In the genomic region with DNA sequence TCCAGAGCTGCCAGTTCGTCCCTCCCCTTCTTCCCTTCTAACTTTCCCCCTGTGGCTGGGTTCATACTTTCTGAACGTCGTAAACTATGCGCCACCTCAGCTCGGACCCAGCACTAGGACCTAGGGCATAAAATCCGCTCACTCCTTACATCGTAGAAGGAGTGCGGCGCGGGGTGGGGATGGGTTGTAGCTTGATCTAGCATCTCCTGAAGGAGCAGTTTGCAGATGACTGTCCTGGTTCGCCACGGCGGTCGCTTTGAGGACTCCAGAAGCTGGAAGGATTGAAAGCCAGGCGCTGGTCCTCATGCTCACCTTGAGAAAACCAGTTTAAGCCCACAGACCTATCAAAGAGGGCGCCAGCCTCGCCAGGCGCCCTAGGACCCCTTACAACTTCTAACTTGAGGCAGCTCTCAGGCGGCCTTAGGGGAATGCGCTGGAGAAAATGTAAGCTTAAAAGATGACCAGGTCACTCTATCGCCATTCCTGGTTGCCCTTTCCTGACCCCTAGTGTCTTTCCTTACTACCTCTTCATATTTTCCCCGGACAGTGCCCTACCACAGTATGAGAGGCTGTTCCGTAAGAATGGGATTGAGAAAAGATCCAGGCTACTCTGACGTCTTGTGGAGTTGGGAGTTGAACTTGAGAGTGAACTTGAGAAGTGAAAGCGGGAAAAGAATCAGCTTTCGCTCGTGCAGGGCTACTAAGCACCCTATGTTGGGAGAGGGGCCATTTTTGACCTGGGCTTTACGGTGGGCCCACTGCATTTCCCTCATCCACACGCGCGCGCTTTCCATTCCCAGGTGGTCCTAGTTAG, we compare ENCODE assay signal across 8 cellular contexts. TPM values are rescaled to one million over a fixed set of nuclear protein-coding genes. Genes with fewer than 3 reads are reported as not detected.
DNase-seq lines count a peak whose midpoint lies in the region; ATAC-seq and TF ChIP-seq lines count a peak whose summit lies in the region.

No MANE protein-coding gene starts in this region.

- peak overlapping the region; percentile 73 for H3K4me3 Mint-ChIP-seq in activated naive CD8-positive, alpha-beta T cell
- no peak overlapping the region for H3K4me3 Mint-ChIP-seq in activated naive CD8-positive, alpha-beta T cell treated with anti-CD3 and anti-CD28 coated beads, Interleukin-2, amount 50 U/mL, for 24 hours
- peak overlapping the region; percentile 88 for H3K4me3 Mint-ChIP-seq in type B pancreatic cell

- H3K4me3 ChIP-seq in muscle layer of colon (ENCODE audit: low read depth in 1 of 2, low read length in 2 of 2), result peak overlapping the region; percentile 84 to 94

- peaks cover 19 to 32% of the 10 kb centered on the region in 2 donors for H3K27me3 ChIP-seq in muscle layer of colon (ENCODE audit: control insufficient read depth in 1 of 2, insufficient read depth in 2 of 2, low read length in 2 of 2)

- no peaks in the 10 kb centered on the region for H3K9me3 ChIP-seq in muscle layer of colon (ENCODE audit: low read length)

- H3K27ac Mint-ChIP-seq in activated naive CD8-positive, alpha-beta T cell, result no peak overlapping the region
- H3K27ac Mint-ChIP-seq in activated naive CD8-positive, alpha-beta T cell treated with anti-CD3 and anti-CD28 coated beads, Interleukin-2, amount 50 U/mL, for 24 hours, result no peak overlapping the region
- H3K27ac Mint-ChIP-seq in type B pancreatic cell, result no peak overlapping the region

- no peaks in the 10 kb centered on the region for H3K36me3 ChIP-seq in muscle layer of colon (ENCODE audit: insufficient read depth, low read length)

- H3K4me1 ChIP-seq in muscle layer of colon (ENCODE audit: insufficient read depth, low read length), result peaks cover 15% of the 10 kb centered on the region

- no peak overlapping the region for H3K9ac ChIP-seq in muscle layer of colon (ENCODE audit: low read length)

- H3K27ac ChIP-seq in muscle layer of colon (ENCODE audit: low read depth, low read length), result no peak overlapping the region

- H3K27me3 Mint-ChIP-seq in activated naive CD8-positive, alpha-beta T cell, result peaks cover 31% of the 10 kb centered on the region
- H3K27me3 Mint-ChIP-seq in activated naive CD8-positive, alpha-beta T cell treated with anti-CD3 and anti-CD28 coated beads, Interleukin-2, amount 50 U/mL, for 24 hours, result peaks cover 49% of the 10 kb centered on the region
- peaks cover 78% of the 10 kb centered on the region for H3K27me3 Mint-ChIP-seq in type B pancreatic cell

- DNase-seq in activated naive CD8-positive, alpha-beta T cell treated with anti-CD3 and anti-CD28 coated beads, Interleukin-2, amount 50 U/mL, for 24 hours, result no peak
- DNase-seq in ecto neural progenitor cell (ENCODE audit: low spot score) (peak; percentile 49), type B pancreatic cell (ENCODE audit: extremely low spot score, unreplicated experiment) (no peak), NCI-H1105 treated with DMSO at 0.1 percent for 48 hours (lab: John Stamatoyannopoulos, UW) (no peak), midbrain (lab: John Stamatoyannopoulos, UW) (no peak)
- no peak for DNase-seq in stimulated activated naive CD4-positive, alpha-beta T cell (lab: John Stamatoyannopoulos, UW)

- no peaks in the 10 kb centered on the region for H3K9me3 Mint-ChIP-seq in activated naive CD8-positive, alpha-beta T cell (ENCODE audit: low read depth)
- H3K9me3 Mint-ChIP-seq in activated naive CD8-positive, alpha-beta T cell treated with anti-CD3 and anti-CD28 coated beads, Interleukin-2, amount 50 U/mL, for 24 hours, result no peaks in the 10 kb centered on the region
- no peaks in the 10 kb centered on the region for H3K9me3 Mint-ChIP-seq in type B pancreatic cell

- no peaks in the 10 kb centered on the region for H3K36me3 Mint-ChIP-seq in activated naive CD8-positive, alpha-beta T cell
- no peaks in the 10 kb centered on the region for H3K36me3 Mint-ChIP-seq in activated naive CD8-positive, alpha-beta T cell treated with anti-CD3 and anti-CD28 coated beads, Interleukin-2, amount 50 U/mL, for 24 hours (ENCODE audit: low read depth)
- no peaks in the 10 kb centered on the region for H3K36me3 Mint-ChIP-seq in type B pancreatic cell

- TF ChIP-seq CTCF in type B pancreatic cell (conservative IDR thresholded peaks at IDR 0.05), result no peak

- peaks cover 35% of the 10 kb centered on the region for H3K4me1 Mint-ChIP-seq in activated naive CD8-positive, alpha-beta T cell (ENCODE audit: low read depth)
- H3K4me1 Mint-ChIP-seq in activated naive CD8-positive, alpha-beta T cell treated with anti-CD3 and anti-CD28 coated beads, Interleukin-2, amount 50 U/mL, for 24 hours, result peaks cover 27% of the 10 kb centered on the region
- H3K4me1 Mint-ChIP-seq in type B pancreatic cell (ENCODE audit: unreplicated experiment), result peaks cover 25% of the 10 kb centered on the region

- ATAC-seq in activated naive CD8-positive, alpha-beta T cell treated with anti-CD3 and anti-CD28 coated beads, Interleukin-2, amount 50 U/mL, for 24 hours, result no peak

RNA-seq across cellular contexts. Expression of a gene that starts 2.8 kb away (rescaled TPM):
- total RNA-seq in type B pancreatic cell (ENCODE audit: low replicate concordance), result 0.43 and 1.7 TPM in 2 replicates
